Comparison of ENCODE assay signal across 8 cellular contexts in the genomic region with DNA sequence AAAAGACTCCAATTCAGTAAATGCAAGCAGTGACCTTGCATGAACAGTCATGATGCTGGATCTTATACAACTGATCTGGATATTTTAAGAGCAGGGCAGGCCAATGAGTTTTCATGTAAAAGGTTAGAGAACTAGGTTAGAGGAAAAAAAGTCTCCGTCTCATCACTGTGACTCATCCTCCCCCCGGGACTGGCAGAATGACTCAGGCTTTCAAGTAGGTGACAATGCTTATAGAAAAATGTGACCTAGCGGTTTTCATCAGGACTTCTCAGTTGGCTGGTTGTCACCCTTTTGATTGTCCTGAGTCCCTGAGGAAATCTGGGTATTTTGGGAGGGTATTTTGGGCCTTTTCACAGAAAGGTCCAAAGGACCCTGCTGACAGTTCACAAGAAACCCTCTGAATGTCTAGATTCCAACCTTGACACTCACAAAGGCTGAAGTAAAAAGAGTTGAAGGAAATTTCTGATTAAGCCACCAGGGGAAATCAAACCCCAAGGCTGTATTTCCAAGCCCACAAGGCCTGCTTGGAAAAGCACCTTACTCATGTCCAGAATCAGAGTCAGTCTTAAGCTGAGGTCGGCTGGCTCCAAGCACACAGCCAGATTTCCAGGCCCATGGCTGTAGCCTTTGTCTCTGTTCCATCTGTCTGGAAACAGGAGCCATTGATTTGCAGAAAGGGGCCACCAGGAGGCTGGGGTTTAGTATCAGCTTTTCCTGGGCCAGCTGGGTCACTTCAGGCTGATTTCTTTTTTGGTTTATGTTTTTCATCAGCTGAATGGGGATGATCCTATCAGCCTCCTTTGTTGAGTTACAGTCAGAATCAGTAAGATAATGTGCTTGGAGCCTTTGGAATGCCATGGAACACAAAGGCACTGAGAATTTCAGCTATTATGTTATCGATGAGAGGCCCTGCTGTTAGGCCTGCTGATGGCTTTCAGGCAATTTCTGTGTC.
A peak's percentile ranks its signal among the peaks of the same experiment; 100 is the strongest.
DNase-seq lines count a peak whose midpoint lies in the region; ATAC-seq and TF ChIP-seq lines count a peak whose summit lies in the region.

No MANE protein-coding gene starts in this region.

- H3K27ac Mint-ChIP-seq in activated T-cell treated with anti-CD3 and anti-CD28 coated beads, Interleukin-2, amount 50 U/mL, for 72 hours, result no peak overlapping the region

- no peaks in the 10 kb centered on the region for H3K27me3 ChIP-seq in hepatocyte
- no peaks in the 10 kb centered on the region for H3K27me3 ChIP-seq in Peyer's patch

- H3K4me3 Mint-ChIP-seq in activated T-cell treated with anti-CD3 and anti-CD28 coated beads, Interleukin-2, amount 50 U/mL, for 72 hours, result no peak overlapping the region

- no peak overlapping the region for H2AFZ ChIP-seq in hepatocyte

- peaks cover 0 to 1% of the 10 kb centered on the region in 2 donors for H3K36me3 Mint-ChIP-seq in activated T-cell treated with anti-CD3 and anti-CD28 coated beads, Interleukin-2, amount 50 U/mL, for 72 hours (ENCODE audit: insufficient read depth in 2 of 2)

- H4K20me1 ChIP-seq in hepatocyte (ENCODE audit: insufficient read depth, poor library complexity, severe bottlenecking), result no peaks in the 10 kb centered on the region

- peak; percentile 95 for ATAC-seq in GM21447 (IDR thresholded peaks at IDR 0.05; ENCODE audit: unreplicated experiment)
- peak; percentile 78 to 92 for ATAC-seq in activated T-cell treated with anti-CD3 and anti-CD28 coated beads, Interleukin-2, amount 50 U/mL, for 72 hours (replicated peaks in 1 of 2)

- H3K27me3 Mint-ChIP-seq in activated T-cell treated with anti-CD3 and anti-CD28 coated beads, Interleukin-2, amount 50 U/mL, for 72 hours (ENCODE audit: low read depth), result peaks cover 16% of the 10 kb centered on the region

- H3K9me3 ChIP-seq in hepatocyte (ENCODE audit: low read depth) (no peaks in the 10 kb centered on the region), Peyer's patch (no peaks in the 10 kb centered on the region)

- H3K4me1 ChIP-seq in hepatocyte (ENCODE audit: insufficient read depth), result no peaks in the 10 kb centered on the region
- no peaks in the 10 kb centered on the region for H3K4me1 ChIP-seq in Peyer's patch

- no peak overlapping the region for H3K4me3 ChIP-seq in hepatocyte
- H3K4me3 ChIP-seq in Peyer's patch, result no peak overlapping the region

- peaks cover 1 to 2% of the 10 kb centered on the region in 2 donors for H3K9me3 Mint-ChIP-seq in activated T-cell treated with anti-CD3 and anti-CD28 coated beads, Interleukin-2, amount 50 U/mL, for 72 hours

- H3K27ac ChIP-seq in hepatocyte, result no peak overlapping the region
- H3K27ac ChIP-seq in Peyer's patch, result no peak overlapping the region

- TF ChIP-seq POLR2A in Peyer's patch (IDR thresholded peaks at IDR 0.05), result no peak

- no peak overlapping the region for H3K4me2 ChIP-seq in hepatocyte

- H3K4me1 Mint-ChIP-seq in activated T-cell treated with anti-CD3 and anti-CD28 coated beads, Interleukin-2, amount 50 U/mL, for 72 hours (ENCODE audit: low read depth), result peaks cover 7% of the 10 kb centered on the region

- TF ChIP-seq CTCF in hepatocyte (IDR thresholded peaks at IDR 0.05; ENCODE audit: poor library complexity) (no peak), Peyer's patch (IDR thresholded peaks at IDR 0.05) (no peak)

- no peaks in the 10 kb centered on the region for H3K9me2 ChIP-seq in hepatocyte (replicated peaks; ENCODE audit: insufficient read depth)

- no peaks in the 10 kb centered on the region for H3K79me2 ChIP-seq in hepatocyte

- DNase-seq in GDM1 (lab: John Stamatoyannopoulos, UW), result peak; percentile 44
- peak; percentile 66 for DNase-seq in HK-2 (ENCODE audit: unreplicated experiment)
- DNase-seq in activated T-cell treated with anti-CD3 and anti-CD28 coated beads, Interleukin-2, amount 50 U/mL, for 72 hours, result peak; percentile 44 to 53
- peak; percentile 54 for DNase-seq in hepatocyte (ENCODE audit: low spot score)
- peak; percentile 1 to 9 for DNase-seq in stimulated activated CD8-positive, alpha-beta memory T cell treated with anti-CD3 and anti-CD28 coated beads, Interleukin-2, amount 100 ng/mL, for 48 hours (ENCODE audit: low read depth in 2 of 2)
- DNase-seq in NCI-H1694 (lab: John Stamatoyannopoulos, UW), result no peak
- no peak for DNase-seq in Peyer's patch

- no peaks in the 10 kb centered on the region for H3K36me3 ChIP-seq in hepatocyte (replicated peaks; ENCODE audit: insufficient read depth, low read depth)
- no peaks in the 10 kb centered on the region for H3K36me3 ChIP-seq in Peyer's patch

- 50% methylated on average over 5 of the region's 5 CpGs for WGBS in hepatocyte (ENCODE audit: low lambda C conversion rate, missing lambda C conversion rate)

Comparison
In these comparisons a context has a peak if more than half of its experiments do, and no peak if none do; other contexts are left out.
1. DNase-seq: peak in GDM1 (single experiment), HK-2 (single experiment), activated T-cell treated with anti-CD3 and anti-CD28 coated beads, Interleukin-2, amount 50 U/mL, for 72 hours (2 of 2), hepatocyte (single experiment) and stimulated activated CD8-positive, alpha-beta memory T cell treated with anti-CD3 and anti-CD28 coated beads, Interleukin-2, amount 100 ng/mL, for 48 hours (2 of 2); none in NCI-H1694 (single experiment) and Peyer's patch (0 of 3).